Comparison of ENCODE assay signal across 9 cellular contexts in the genomic region with DNA sequence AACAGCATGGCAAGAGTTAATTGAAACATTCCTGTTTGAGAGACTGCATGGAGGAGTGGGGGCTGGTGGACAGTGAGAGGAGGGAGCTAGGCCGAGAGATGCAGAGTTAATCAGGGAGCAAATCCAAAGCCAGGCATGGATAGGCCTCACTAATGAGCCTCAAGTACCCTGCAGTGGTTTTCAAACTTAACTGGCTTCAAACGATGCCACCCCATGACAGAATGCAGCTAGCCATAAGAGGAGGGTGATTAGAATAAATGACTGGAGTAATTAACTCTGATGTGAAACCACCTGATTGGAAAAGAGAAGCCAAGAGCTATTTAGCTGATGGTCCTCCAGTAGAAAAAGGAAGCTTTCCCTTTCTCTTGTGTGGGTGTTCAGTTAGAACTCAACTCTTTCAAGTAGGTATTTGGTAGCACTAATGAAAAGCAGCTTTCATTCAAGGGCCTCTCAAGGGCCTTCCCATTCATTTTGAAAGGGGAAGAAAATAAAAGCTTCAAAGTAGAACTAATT.
DNase-seq lines count a peak whose midpoint lies in the region; ATAC-seq lines count a peak whose summit lies in the region.
"Had no signal": no experiment of that assay in that cellular context is flagged by ENCODE, and none has a peak within 500 bp of the region (broad histone marks: within the 10 kb centered on the region; RNA-seq: fewer than 3 reads in every experiment).

No MANE protein-coding gene starts in this region.

- in situ Hi-C loops in KBM-7 (cut with MboI; ENCODE audit: low pct_unique_long_range_greater_than_20kb, low sequenced_read_pairs) = no loop called here

- intact Hi-C loops in posterior cingulate gyrus (cut with DNase I) = no loop called here

- H3K4me3 ChIP-seq in ectodermal cell (ENCODE audit: insufficient read depth, low read depth, low read length) = no peak overlapping the region

- H3K9me3 ChIP-seq in ectodermal cell (ENCODE audit: control insufficient read depth, low read length) = no peaks in the 10 kb centered on the region

- WGBS in ectodermal cell, 2 experiments = 0% methylated on average over 2 of the region's 2 CpGs

- H3K27ac ChIP-seq in ectodermal cell (ENCODE audit: insufficient read depth, low read depth, low read length, poor library complexity, severe bottlenecking) = peak overlapping the region; percentile 81

- H3K27me3 ChIP-seq in ectodermal cell (ENCODE audit: control insufficient read depth, insufficient read depth, low read length, poor library complexity, severe bottlenecking) = no peaks in the 10 kb centered on the region

- H3K4me1 ChIP-seq in ectodermal cell (ENCODE audit: control insufficient read depth, insufficient read depth, low read length) = peaks cover 25% of the 10 kb centered on the region

- ATAC-seq in GM21576 (IDR thresholded peaks at IDR 0.05; ENCODE audit: unreplicated experiment) = peak; percentile 78

- DNase-seq in DMS114 treated with DMSO at 0.1 percent for 48 hours (lab: John Stamatoyannopoulos, UW; ENCODE audit: unreplicated experiment) (peak; percentile 56), NCI-H1694 (lab: John Stamatoyannopoulos, UW) (peak; percentile 12), SIG-M5 (lab: John Stamatoyannopoulos, UW) (no peak), KBM-7 (no peak), posterior cingulate gyrus (no peak)
- no peak for DNase-seq in activated naive CD4-positive, alpha-beta T cell treated with anti-CD3 and anti-CD28 coated beads, Interleukin-2, amount 50 U/mL, for 16 hours
- DNase-seq: CD4-positive, CD25-positive, alpha-beta regulatory T cell had no signal

- no peaks in the 10 kb centered on the region for H3K36me3 ChIP-seq in ectodermal cell (ENCODE audit: control insufficient read depth, insufficient read depth, low read length)

Comparison
In these comparisons a context has a peak if more than half of its experiments do, and no peak if none do; other contexts are left out.
1. DNase-seq: peak in DMS114 treated with DMSO at 0.1 percent for 48 hours (single experiment) and NCI-H1694 (single experiment); none in SIG-M5 (single experiment), KBM-7 (single experiment), posterior cingulate gyrus (0 of 10) and activated naive CD4-positive, alpha-beta T cell treated with anti-CD3 and anti-CD28 coated beads, Interleukin-2, amount 50 U/mL, for 16 hours (single experiment).